In the genomic region with DNA sequence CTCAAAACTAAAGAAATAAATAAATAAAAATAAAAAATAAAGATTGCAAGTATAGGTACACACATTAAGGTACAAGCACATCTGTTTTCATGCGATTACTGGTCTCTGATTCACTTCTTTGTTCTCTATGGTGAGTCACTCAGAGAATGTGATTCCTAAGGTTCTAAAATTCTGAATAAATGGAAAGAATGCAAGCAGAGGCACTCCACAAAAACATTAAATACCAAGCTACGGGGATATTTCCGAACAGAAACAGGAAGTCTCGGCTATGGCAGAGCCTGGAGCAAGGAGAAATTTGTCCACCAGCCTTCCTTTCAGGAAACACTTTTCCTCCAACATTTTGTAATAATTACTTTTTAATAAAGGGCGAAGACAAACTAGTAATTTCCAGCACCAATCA, we compare ENCODE assay signal across 8 cellular contexts. TPM values are rescaled to one million over a fixed set of nuclear protein-coding genes. Genes with fewer than 3 reads are reported as not detected.
DNase-seq lines count a peak whose midpoint lies in the region; ATAC-seq and TF ChIP-seq lines count a peak whose summit lies in the region.

No MANE protein-coding gene starts in this region.

- no peaks in the 10 kb centered on the region for H3K9me3 Mint-ChIP-seq in T-helper 2 cell treated with Interferon-gamma antibody and Interleukin-4, amounts not matched to agents 5 μg/mL and 100 μg/mL, for 36 hours

- H3K27me3 Mint-ChIP-seq in T-helper 2 cell treated with Interferon-gamma antibody and Interleukin-4, amounts not matched to agents 5 μg/mL and 100 μg/mL, for 36 hours (ENCODE audit: low read depth), result no peaks in the 10 kb centered on the region
- H3K27me3 Mint-ChIP-seq in T-helper 17 cell, result no peaks in the 10 kb centered on the region

- peaks cover 13% of the 10 kb centered on the region for H3K36me3 Mint-ChIP-seq in T-helper 2 cell treated with Interferon-gamma antibody and Interleukin-4, amounts not matched to agents 5 μg/mL and 100 μg/mL, for 36 hours (ENCODE audit: low read depth)
- H3K36me3 Mint-ChIP-seq in T-helper 17 cell (ENCODE audit: low read depth), result peaks cover 2% of the 10 kb centered on the region

- H3K9me3 ChIP-seq in T-helper 17 cell (ENCODE audit: control insufficient read depth, low read length, poor library complexity, severe bottlenecking), result no peaks in the 10 kb centered on the region

- no peak for TF ChIP-seq CTCF in fibroblast of pulmonary artery (IDR thresholded peaks at IDR 0.05; ENCODE audit: low read length, missing control alignments)

- H3K27ac Mint-ChIP-seq in T-helper 2 cell treated with Interferon-gamma antibody and Interleukin-4, amounts not matched to agents 5 μg/mL and 100 μg/mL, for 36 hours, result peak overlapping the region; percentile 69
- H3K27ac Mint-ChIP-seq in T-helper 17 cell, result peak overlapping the region; percentile 95

- peak overlapping the region; percentile 91 for H3K4me3 Mint-ChIP-seq in T-helper 2 cell treated with Interferon-gamma antibody and Interleukin-4, amounts not matched to agents 5 μg/mL and 100 μg/mL, for 36 hours
- H3K4me3 Mint-ChIP-seq in T-helper 17 cell, result peak overlapping the region; percentile 96

- no peak for ATAC-seq in T-helper 17 cell

- peak overlapping the region; percentile 70 for H3K4me3 ChIP-seq in fibroblast of pulmonary artery (replicated peaks; ENCODE audit: low read depth, low read length)

- no peak for DNase-seq in T-helper 2 cell treated with Interferon-gamma antibody and Interleukin-4, amounts not matched to agents 5 μg/mL and 100 μg/mL, for 36 hours (ENCODE audit: low spot score)
- DNase-seq in T-helper 2 cell, result no peak
- no peak for DNase-seq in T-helper 17 cell
- peak; percentile 78 for DNase-seq in fibroblast of pulmonary artery (ENCODE audit: low read depth)
- DNase-seq in renal cortical epithelial cell (ENCODE audit: low read depth), result peak; percentile 92
- no peak for DNase-seq in NCI-H146 (lab: John Stamatoyannopoulos, UW)
- DNase-seq in ureter (ENCODE audit: low spot score), result no peak
- DNase-seq in amniotic stem cell (lab: John Stamatoyannopoulos, UW), result no peak

- peaks cover 60% of the 10 kb centered on the region for H3K4me1 Mint-ChIP-seq in T-helper 2 cell treated with Interferon-gamma antibody and Interleukin-4, amounts not matched to agents 5 μg/mL and 100 μg/mL, for 36 hours (ENCODE audit: low read depth)
- H3K4me1 Mint-ChIP-seq in T-helper 17 cell, result peaks cover 69% of the 10 kb centered on the region

RNA-seq across cellular contexts. Expression of a gene that starts 1.4 kb away (rescaled TPM):
- total RNA-seq in T-helper 17 cell (100 to 1,000 TPM; 114 to 120 TPM), renal cortical epithelial cell (128 and 170 TPM in 2 replicates), ureter (47.1 TPM)

Comparison
In these comparisons a context has a peak if more than half of its experiments do, and no peak if none do; other contexts are left out.
1. DNase-seq: peak in fibroblast of pulmonary artery (single experiment) and renal cortical epithelial cell (single experiment); none in T-helper 2 cell treated with Interferon-gamma antibody and Interleukin-4, amounts not matched to agents 5 μg/mL and 100 μg/mL, for 36 hours (single experiment), T-helper 2 cell (0 of 5), T-helper 17 cell (0 of 3), NCI-H146 (single experiment), ureter (single experiment) and amniotic stem cell (single experiment).